Comparison of ENCODE assay signal across 34 cellular contexts in the genomic region with DNA sequence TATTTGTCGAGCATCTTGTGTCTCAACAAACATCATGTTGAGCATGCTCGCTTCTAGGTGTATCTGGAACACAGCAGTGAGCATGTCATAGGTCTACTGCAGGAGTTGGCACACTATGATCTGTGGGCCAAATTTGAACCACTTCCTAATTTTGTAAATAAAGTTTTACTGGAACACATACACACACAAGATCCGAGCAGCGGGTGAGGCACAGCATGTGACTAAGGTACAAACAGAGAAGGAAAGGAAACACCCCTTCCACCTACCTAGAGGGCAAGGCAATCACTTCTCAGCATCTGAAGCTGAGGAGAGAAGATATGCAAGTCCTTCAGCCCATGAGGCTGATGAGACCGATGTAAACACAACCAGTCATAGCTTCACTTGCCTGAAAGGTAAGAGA.
"Had no signal": no experiment of that assay in that cellular context is flagged by ENCODE, and none has a peak within 500 bp of the region (broad histone marks: within the 10 kb centered on the region; RNA-seq: fewer than 3 reads in every experiment).

No MANE protein-coding gene starts in this region.

- H3K4me3 ChIP-seq: cardiac muscle cell, MG63, SJCRH30, SK-N-MC had no signal

- H3K27ac ChIP-seq: brain microvascular endothelial cell, cardiac muscle cell, SJCRH30, SK-N-MC had no signal

- H3K36me3 Mint-ChIP-seq: WTC11 had no signal

- H3K27me3 Mint-ChIP-seq: activated CD4-positive, alpha-beta T cell treated with anti-CD3 and anti-CD28 coated beads, Interleukin-2, amount 10 ng/mL, durations not matched to agents 7 days and 5 days had no signal

- H3K27ac Mint-ChIP-seq: activated CD4-positive, alpha-beta T cell treated with anti-CD3 and anti-CD28 coated beads for 36 hours; activated CD4-positive, alpha-beta T cell treated with anti-CD3 and anti-CD28 coated beads, Interleukin-2, amount 10 ng/mL, durations not matched to agents 7 days and 5 days; activated naive CD8-positive, alpha-beta T cell treated with anti-CD3 and anti-CD28 coated beads for 36 hours; T-helper 1 cell treated with Interleukin-12 subunit alpha and Interleukin-12 subunit beta and Interleukin-4 antibody, amounts not matched to agents 30 μg/mL and 1 μg/mL, for 36 hours; T-helper 2 cell treated with Interferon-gamma antibody and Interleukin-4, amounts not matched to agents 5 μg/mL and 100 μg/mL, for 36 hours; WTC11 had no signal

- H3K4me1 Mint-ChIP-seq: activated CD4-positive, alpha-beta T cell treated with anti-CD3 and anti-CD28 coated beads for 36 hours; activated CD4-positive, alpha-beta T cell treated with anti-CD3 and anti-CD28 coated beads, Interleukin-2, amount 10 ng/mL, durations not matched to agents 7 days and 5 days; activated naive CD8-positive, alpha-beta T cell treated with anti-CD3 and anti-CD28 coated beads for 36 hours; central memory CD8-positive, alpha-beta T cell had no signal

- H3K27me3 ChIP-seq: brain microvascular endothelial cell, cardiac muscle cell, SJCRH30 had no signal

- H3K4me1 ChIP-seq: SJCRH30 had no signal

- H3K9me3 Mint-ChIP-seq: activated CD4-positive, alpha-beta T cell treated with anti-CD3 and anti-CD28 coated beads, Interleukin-2, amount 10 ng/mL, durations not matched to agents 7 days and 5 days; activated naive CD8-positive, alpha-beta T cell treated with anti-CD3 and anti-CD28 coated beads for 36 hours; central memory CD8-positive, alpha-beta T cell; T-helper 1 cell treated with Interleukin-12 subunit alpha and Interleukin-12 subunit beta and Interleukin-4 antibody, amounts not matched to agents 30 μg/mL and 1 μg/mL, for 36 hours; T-helper 2 cell treated with Interferon-gamma antibody and Interleukin-4, amounts not matched to agents 5 μg/mL and 100 μg/mL, for 36 hours had no signal

- FAIRE-seq: TTC549 had no signal

- ATAC-seq: activated CD4-positive, alpha-beta T cell treated with anti-CD3 and anti-CD28 coated beads for 36 hours; activated CD4-positive, CD25-positive, alpha-beta regulatory T cell treated with anti-CD3 and anti-CD28 coated beads, Interleukin-2, amount 50 U/mL, for 24 hours; Panc1; WTC11 had no signal

- H3K9me3 ChIP-seq: MG63, SJCRH30 had no signal

- DNase-seq: activated CD4-positive, alpha-beta T cell treated with anti-CD3 and anti-CD28 coated beads for 36 hours; activated CD4-positive, alpha-beta T cell treated with anti-CD3 and anti-CD28 coated beads, Interleukin-2, amount 10 ng/mL, durations not matched to agents 7 days and 5 days; activated CD4-positive, alpha-beta T cell treated with anti-CD3 and anti-CD28 coated beads, Interleukin-2, amount 50 U/mL, for 48 hours; activated CD8-positive, alpha-beta memory T cell treated with anti-CD3 and anti-CD28 coated beads, Interleukin-2, amount 50 U/mL, for 48 hours; activated effector memory CD4-positive, alpha-beta T cell treated with Interleukin-2 at 50 U/mL for 16 hours; activated naive CD4-positive, alpha-beta T cell; activated naive CD4-positive, alpha-beta T cell treated with anti-CD3 and anti-CD28 coated beads, Interleukin-2, amount 50 U/mL, for 16 hours; activated naive CD8-positive, alpha-beta T cell treated with anti-CD3 and anti-CD28 coated beads for 36 hours; activated T-cell treated with anti-CD3 and anti-CD28 coated beads, Interleukin-2, amount 50 U/mL, for 48 hours; amniotic stem cell; aorta; brain microvascular endothelial cell; Kasumi-1; KG1; MG63; NCI-H1048; NCI-H1105 treated with DMSO at 0.1 percent for 48 hours; NCI-H1436; NCI-H1694; NCI-H1930; NCI-H2081 treated with DMSO at 0.1 percent for 48 hours; NCI-H226; NCI-H524 treated with DMSO at 0.1 percent for 48 hours; SHP77; SJCRH30 had no signal

- H3K4me3 Mint-ChIP-seq: activated CD4-positive, alpha-beta T cell treated with anti-CD3 and anti-CD28 coated beads for 36 hours; activated CD4-positive, alpha-beta T cell treated with anti-CD3 and anti-CD28 coated beads, Interleukin-2, amount 10 ng/mL, durations not matched to agents 7 days and 5 days; activated naive CD8-positive, alpha-beta T cell treated with anti-CD3 and anti-CD28 coated beads for 36 hours; central memory CD8-positive, alpha-beta T cell; T-helper 1 cell treated with Interleukin-12 subunit alpha and Interleukin-12 subunit beta and Interleukin-4 antibody, amounts not matched to agents 30 μg/mL and 1 μg/mL, for 36 hours; T-helper 2 cell treated with Interferon-gamma antibody and Interleukin-4, amounts not matched to agents 5 μg/mL and 100 μg/mL, for 36 hours; WTC11 had no signal

- H3K36me3 ChIP-seq: brain microvascular endothelial cell, cardiac muscle cell, MG63, SJCRH30 had no signal
